Comparison of ENCODE assay signal across 23 cellular contexts in the genomic region with DNA sequence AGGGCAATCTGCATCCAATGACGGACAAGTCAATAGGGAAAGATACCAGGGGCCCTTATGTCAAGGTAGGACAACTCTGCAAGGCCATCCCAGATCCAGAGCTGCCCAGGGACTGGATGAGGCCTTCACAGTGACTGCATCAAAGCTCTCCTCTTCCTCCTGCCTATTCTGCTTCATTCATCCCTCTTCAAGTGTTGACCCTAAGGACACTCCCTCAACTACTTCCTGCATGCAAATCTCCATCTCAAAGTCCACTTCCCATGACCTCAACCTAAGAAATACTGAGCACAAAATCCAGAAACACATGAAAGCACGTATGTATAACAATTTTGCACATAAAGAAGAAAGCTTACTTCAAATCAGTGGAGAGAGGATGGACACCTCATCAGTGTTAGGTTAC.
"Had no signal": no experiment of that assay in that cellular context is flagged by ENCODE, and none has a peak within 500 bp of the region (broad histone marks: within the 10 kb centered on the region; RNA-seq: fewer than 3 reads in every experiment).

No MANE protein-coding gene starts in this region.

- H3K27ac ChIP-seq: RWPE1 had no signal

- DNase-seq: IMR-90, Karpas-422, KG1, MG63, NCI-H1092, NCI-H1105 treated with DMSO at 0.1 percent for 48 hours, NCI-H1417 treated with DMSO at 0.1 percent for 48 hours, NCI-H146, NCI-H1694 treated with DMSO at 0.1 percent for 48 hours, NCI-H1930, NCI-H2081, NCI-H2107, NCI-H226, NCI-H446, NCI-H510A, NCI-H524 treated with DMSO at 0.1 percent for 48 hours, NCI-H69, NCI-H774, SHP77, SK-N-SH, SW 1271 had no signal

- FAIRE-seq: HepG2 had no signal

- ATAC-seq: HepG2 had no signal

- H3K36me3 ChIP-seq: MG63 had no signal

- H3K4me3 ChIP-seq: MG63 had no signal

- H3K9me3 ChIP-seq: MG63, SK-N-SH had no signal

- H3K27me3 ChIP-seq: MG63 had no signal
